Comparison of ENCODE assay signal across 1 cellular context in genomic region chr4:16865897-16866283, GRCh38.
TF ChIP-seq lines count a peak whose summit lies in the region.

No MANE protein-coding gene starts in this region.

TF ChIP-seq in WTC11, 78 proteins besides CTCF, POLR2A, EP300 and RAD21 (continued from another document):
- TF ChIP-seq, protein P1, sequence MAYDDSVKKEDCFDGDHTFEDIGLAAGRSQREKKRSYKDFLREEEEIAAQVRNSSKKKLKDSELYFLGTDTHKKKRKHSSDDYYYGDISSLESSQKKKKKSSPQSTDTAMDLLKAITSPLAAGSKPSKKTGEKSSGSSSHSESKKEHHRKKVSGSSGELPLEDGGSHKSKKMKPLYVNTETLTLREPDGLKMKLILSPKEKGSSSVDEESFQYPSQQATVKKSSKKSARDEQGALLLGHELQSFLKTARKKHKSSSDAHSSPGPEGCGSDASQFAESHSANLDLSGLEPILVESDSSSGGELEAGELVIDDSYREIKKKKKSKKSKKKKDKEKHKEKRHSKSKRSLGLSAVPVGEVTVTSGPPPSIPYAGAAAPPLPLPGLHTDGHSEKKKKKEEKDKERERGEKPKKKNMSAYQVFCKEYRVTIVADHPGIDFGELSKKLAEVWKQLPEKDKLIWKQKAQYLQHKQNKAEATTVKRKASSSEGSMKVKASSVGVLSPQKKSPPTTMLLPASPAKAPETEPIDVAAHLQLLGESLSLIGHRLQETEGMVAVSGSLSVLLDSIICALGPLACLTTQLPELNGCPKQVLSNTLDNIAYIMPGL (CRISPR knock-in tag; IDR thresholded peaks at IDR 0.05) = no peak
- TF ChIP-seq ZNF416 (CRISPR knock-in tag; IDR thresholded peaks at IDR 0.05) (no peak), E2F4 (CRISPR knock-in tag; IDR thresholded peaks at IDR 0.05; ENCODE audit: borderline replicate concordance, low read depth) (no peak), JAZF1 (CRISPR knock-in tag; IDR thresholded peaks at IDR 0.05) (no peak), FOXP4 (CRISPR knock-in tag; IDR thresholded peaks at IDR 0.05) (no peak), TCF7 (CRISPR knock-in tag; IDR thresholded peaks at IDR 0.05; ENCODE audit: low read depth) (no peak)
- TF ChIP-seq, protein P2, sequence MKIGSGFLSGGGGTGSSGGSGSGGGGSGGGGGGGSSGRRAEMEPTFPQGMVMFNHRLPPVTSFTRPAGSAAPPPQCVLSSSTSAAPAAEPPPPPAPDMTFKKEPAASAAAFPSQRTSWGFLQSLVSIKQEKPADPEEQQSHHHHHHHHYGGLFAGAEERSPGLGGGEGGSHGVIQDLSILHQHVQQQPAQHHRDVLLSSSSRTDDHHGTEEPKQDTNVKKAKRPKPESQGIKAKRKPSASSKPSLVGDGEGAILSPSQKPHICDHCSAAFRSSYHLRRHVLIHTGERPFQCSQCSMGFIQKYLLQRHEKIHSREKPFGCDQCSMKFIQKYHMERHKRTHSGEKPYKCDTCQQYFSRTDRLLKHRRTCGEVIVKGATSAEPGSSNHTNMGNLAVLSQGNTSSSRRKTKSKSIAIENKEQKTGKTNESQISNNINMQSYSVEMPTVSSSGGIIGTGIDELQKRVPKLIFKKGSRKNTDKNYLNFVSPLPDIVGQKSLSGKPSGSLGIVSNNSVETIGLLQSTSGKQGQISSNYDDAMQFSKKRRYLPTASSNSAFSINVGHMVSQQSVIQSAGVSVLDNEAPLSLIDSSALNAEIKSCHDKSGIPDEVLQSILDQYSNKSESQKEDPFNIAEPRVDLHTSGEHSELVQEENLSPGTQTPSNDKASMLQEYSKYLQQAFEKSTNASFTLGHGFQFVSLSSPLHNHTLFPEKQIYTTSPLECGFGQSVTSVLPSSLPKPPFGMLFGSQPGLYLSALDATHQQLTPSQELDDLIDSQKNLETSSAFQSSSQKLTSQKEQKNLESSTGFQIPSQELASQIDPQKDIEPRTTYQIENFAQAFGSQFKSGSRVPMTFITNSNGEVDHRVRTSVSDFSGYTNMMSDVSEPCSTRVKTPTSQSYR (CRISPR knock-in tag; IDR thresholded peaks at IDR 0.05) = no peak
- TF ChIP-seq, protein P3, sequence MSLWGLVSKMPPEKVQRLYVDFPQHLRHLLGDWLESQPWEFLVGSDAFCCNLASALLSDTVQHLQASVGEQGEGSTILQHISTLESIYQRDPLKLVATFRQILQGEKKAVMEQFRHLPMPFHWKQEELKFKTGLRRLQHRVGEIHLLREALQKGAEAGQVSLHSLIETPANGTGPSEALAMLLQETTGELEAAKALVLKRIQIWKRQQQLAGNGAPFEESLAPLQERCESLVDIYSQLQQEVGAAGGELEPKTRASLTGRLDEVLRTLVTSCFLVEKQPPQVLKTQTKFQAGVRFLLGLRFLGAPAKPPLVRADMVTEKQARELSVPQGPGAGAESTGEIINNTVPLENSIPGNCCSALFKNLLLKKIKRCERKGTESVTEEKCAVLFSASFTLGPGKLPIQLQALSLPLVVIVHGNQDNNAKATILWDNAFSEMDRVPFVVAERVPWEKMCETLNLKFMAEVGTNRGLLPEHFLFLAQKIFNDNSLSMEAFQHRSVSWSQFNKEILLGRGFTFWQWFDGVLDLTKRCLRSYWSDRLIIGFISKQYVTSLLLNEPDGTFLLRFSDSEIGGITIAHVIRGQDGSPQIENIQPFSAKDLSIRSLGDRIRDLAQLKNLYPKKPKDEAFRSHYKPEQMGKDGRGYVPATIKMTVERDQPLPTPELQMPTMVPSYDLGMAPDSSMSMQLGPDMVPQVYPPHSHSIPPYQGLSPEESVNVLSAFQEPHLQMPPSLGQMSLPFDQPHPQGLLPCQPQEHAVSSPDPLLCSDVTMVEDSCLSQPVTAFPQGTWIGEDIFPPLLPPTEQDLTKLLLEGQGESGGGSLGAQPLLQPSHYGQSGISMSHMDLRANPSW (CRISPR knock-in tag; conservative IDR thresholded peaks at IDR 0.05; ENCODE audit: low read depth) = no peak
